In the genomic region with DNA sequence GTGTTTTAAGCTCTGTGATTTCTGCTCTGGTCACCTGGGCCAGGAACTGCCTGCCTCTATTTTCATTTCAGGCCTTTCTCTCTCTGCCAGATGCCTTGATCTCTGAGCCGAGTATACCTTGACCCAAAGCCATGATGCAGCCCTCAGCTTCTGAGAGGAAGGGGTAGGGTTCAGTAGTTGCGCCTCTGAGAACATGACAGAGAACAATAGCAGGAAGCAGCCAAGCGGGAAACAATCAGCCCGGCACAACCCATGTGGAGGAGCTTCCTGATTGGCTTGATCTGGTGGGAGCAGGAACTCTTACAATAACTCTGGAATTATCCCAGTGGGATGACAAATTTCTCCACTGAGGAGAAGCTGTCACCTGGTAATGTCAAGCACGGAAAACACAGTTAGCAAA, we compare ENCODE assay signal across 7 cellular contexts.
DNase-seq lines count a peak whose midpoint lies in the region; ATAC-seq and TF ChIP-seq lines count a peak whose summit lies in the region.

No MANE protein-coding gene starts in this region.

- no peaks in the 10 kb centered on the region for H3K9me3 Mint-ChIP-seq in stimulated activated naive B cell treated with anti-CD40 and anti-IgM and Interleukin-4, amounts not matched to agents 10 μg/mL and 1 μg/mL and 100 μg/mL, for 72 hours

- no peaks in the 10 kb centered on the region for H3K36me3 Mint-ChIP-seq in stimulated activated naive B cell treated with anti-CD40 and anti-IgM and Interleukin-4, amounts not matched to agents 10 μg/mL and 1 μg/mL and 100 μg/mL, for 72 hours

- peaks cover 0 to 21% (median 9%) of the 10 kb centered on the region in 3 donors for H3K4me1 ChIP-seq in gastroesophageal sphincter

- no peak overlapping the region for H3K27ac Mint-ChIP-seq in stimulated activated naive B cell treated with anti-CD40 and anti-IgM and Interleukin-4, amounts not matched to agents 10 μg/mL and 1 μg/mL and 100 μg/mL, for 72 hours

- no peaks in the 10 kb centered on the region for H3K9me3 ChIP-seq in gastroesophageal sphincter

- H3K4me3 ChIP-seq in gastroesophageal sphincter (no peak overlapping the region), foreskin fibroblast (ENCODE audit: low read depth in 1 of 2, low read length in 2 of 2) (no peak overlapping the region)

- ATAC-seq in GM19463 (IDR thresholded peaks at IDR 0.05; ENCODE audit: unreplicated experiment) (peak; percentile 82), HG03135 (IDR thresholded peaks at IDR 0.05; ENCODE audit: unreplicated experiment) (peak; percentile 75), gastroesophageal sphincter (peak; percentile 76)
- ATAC-seq in stimulated activated naive B cell treated with anti-CD40 and anti-IgM and Interleukin-4, amounts not matched to agents 10 μg/mL and 1 μg/mL and 100 μg/mL, for 72 hours (replicated peaks): peak; percentile 84 to 86

- peak overlapping the region in 3 of 4 donors; percentile 51 to 63 (median 55) for H3K27ac ChIP-seq in gastroesophageal sphincter

- H3K4me1 Mint-ChIP-seq in stimulated activated naive B cell treated with anti-CD40 and anti-IgM and Interleukin-4, amounts not matched to agents 10 μg/mL and 1 μg/mL and 100 μg/mL, for 72 hours: peaks cover 22 to 30% of the 10 kb centered on the region in 2 donors

- TF ChIP-seq POLR2A in gastroesophageal sphincter (IDR thresholded peaks at IDR 0.05): no peak

- TF ChIP-seq CTCF in gastroesophageal sphincter (IDR thresholded peaks at IDR 0.05): no peak
- no peak for TF ChIP-seq CTCF in foreskin fibroblast (IDR thresholded peaks at IDR 0.05; ENCODE audit: low read depth, low read length)

- TF ChIP-seq EP300 in gastroesophageal sphincter (IDR thresholded peaks at IDR 0.05): no peak

- WGBS in gastroesophageal sphincter (ENCODE audit: low coverage in 1 of 2), 2 donors: 79 to 80% methylated on average over 3 of the region's 5 CpGs

- no peaks in the 10 kb centered on the region for H3K36me3 ChIP-seq in gastroesophageal sphincter

- no peaks in the 10 kb centered on the region for H3K27me3 ChIP-seq in gastroesophageal sphincter

- no peaks in the 10 kb centered on the region for H3K27me3 Mint-ChIP-seq in stimulated activated naive B cell treated with anti-CD40 and anti-IgM and Interleukin-4, amounts not matched to agents 10 μg/mL and 1 μg/mL and 100 μg/mL, for 72 hours

- DNase-seq in stimulated activated naive B cell treated with anti-CD40 and anti-IgM and Interleukin-4, amounts not matched to agents 10 μg/mL and 1 μg/mL and 100 μg/mL, for 72 hours: peak; percentile 51
- DNase-seq in T-helper 9 cell: no peak
- DNase-seq in DMS79 treated with DMSO at 0.1 percent for 48 hours (lab: John Stamatoyannopoulos, UW): no peak
- no peak for DNase-seq in foreskin fibroblast

- peak overlapping the region; percentile 65 to 70 for H3K4me3 Mint-ChIP-seq in stimulated activated naive B cell treated with anti-CD40 and anti-IgM and Interleukin-4, amounts not matched to agents 10 μg/mL and 1 μg/mL and 100 μg/mL, for 72 hours
